8 cellular contexts compared by ENCODE assay signal in the genomic region with DNA sequence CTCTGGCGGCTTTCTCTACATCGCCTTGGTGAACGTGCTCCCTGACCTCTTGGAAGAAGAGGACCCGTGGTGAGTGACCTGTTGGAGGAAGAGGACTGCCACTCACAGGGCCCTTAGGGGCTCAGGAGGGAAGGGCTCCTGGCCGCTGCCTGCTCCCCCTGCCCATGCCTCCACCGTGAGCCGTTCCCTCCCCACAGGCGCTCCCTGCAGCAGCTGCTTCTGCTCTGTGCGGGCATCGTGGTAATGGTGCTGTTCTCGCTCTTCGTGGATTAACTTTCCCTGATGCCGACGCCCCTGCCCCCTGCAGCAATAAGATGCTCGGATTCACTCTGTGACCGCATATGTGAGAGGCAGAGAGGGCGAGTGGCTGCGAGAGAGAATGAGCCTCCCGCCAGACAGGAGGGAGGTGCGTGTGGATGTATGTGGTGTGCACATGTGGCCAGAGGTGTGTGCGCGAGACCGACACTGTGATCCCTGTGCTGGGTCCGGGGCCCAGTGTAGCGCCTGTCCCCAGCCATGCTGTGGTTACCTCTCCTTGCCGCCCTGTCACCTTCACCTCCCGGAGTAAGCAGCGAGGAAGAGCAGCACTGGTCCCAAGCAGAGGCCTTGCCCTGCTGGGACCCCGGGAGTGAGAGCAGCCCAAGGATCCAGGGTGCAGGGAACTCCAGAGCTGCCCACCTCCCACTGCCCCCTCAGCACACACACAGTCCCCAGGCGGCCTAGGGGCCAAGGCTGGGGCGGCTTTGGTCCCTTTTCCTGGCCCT. TPM values are rescaled to one million over a fixed set of nuclear protein-coding genes. Genes with fewer than 3 reads are reported as not detected.
DNase-seq lines count a peak whose midpoint lies in the region; ATAC-seq and TF ChIP-seq lines count a peak whose summit lies in the region.
"Had no signal": no experiment of that assay in that cellular context is flagged by ENCODE, and none has a peak within 500 bp of the region (broad histone marks: within the 10 kb centered on the region; RNA-seq: fewer than 3 reads in every experiment).

No MANE protein-coding gene starts in this region.

- H3K36me3 ChIP-seq in lower lobe of right lung (peaks cover 73% of the 10 kb centered on the region), vagina (peaks cover 0 to 55% of the 10 kb centered on the region in 2 donors)

- H3K27ac ChIP-seq in lower lobe of right lung (peak overlapping the region; percentile 85), vagina (peak overlapping the region; percentile 79)
- H3K27ac ChIP-seq: foreskin keratinocyte had no signal

- no peaks in the 10 kb centered on the region for H3K9me3 ChIP-seq in lower lobe of right lung
- H3K9me3 ChIP-seq in vagina, result no peaks in the 10 kb centered on the region

- intact Hi-C loops in lower lobe of right lung (cut with DNase I) (no loop called here), vagina (cut with DNase I) (no loop called here)

- no peaks in the 10 kb centered on the region for H3K9me3 Mint-ChIP-seq in activated naive CD8-positive, alpha-beta T cell treated with anti-CD3 and anti-CD28 coated beads for 36 hours
- no peaks in the 10 kb centered on the region for H3K9me3 Mint-ChIP-seq in activated naive CD8-positive, alpha-beta T cell treated with anti-CD3 and anti-CD28 coated beads, Interleukin-2, amount 50 U/mL, for 24 hours

- H3K4me3 ChIP-seq in lower lobe of right lung (peak overlapping the region; percentile 4), vagina (no peak overlapping the region)

- in situ Hi-C loops in GM13977 (cut with MboI; ENCODE audit: low pct_unique_long_range_greater_than_20kb, low sequenced_read_pairs, unreplicated experiment), result loop anchor here (25.0 kb wide), 1 partner anchor 697 kb away; no protein-coding TSS in a partner anchor

- no peak for ATAC-seq in activated naive CD8-positive, alpha-beta T cell treated with anti-CD3 and anti-CD28 coated beads, Interleukin-2, amount 50 U/mL, for 24 hours
- ATAC-seq in lower lobe of right lung, result no peak

- TF ChIP-seq POLR2A in vagina (IDR thresholded peaks at IDR 0.05), result no peak

- TF ChIP-seq CTCF in lower lobe of right lung (IDR thresholded peaks at IDR 0.05) (no peak), vagina (IDR thresholded peaks at IDR 0.05) (no peak), GM13977 (IDR thresholded peaks at IDR 0.05; ENCODE audit: extremely low read depth, insufficient read depth, missing control alignments) (no peak)

- peaks cover under 1% of the 10 kb centered on the region for H3K4me1 Mint-ChIP-seq in activated naive CD8-positive, alpha-beta T cell treated with anti-CD3 and anti-CD28 coated beads for 36 hours
- H3K4me1 Mint-ChIP-seq in activated naive CD8-positive, alpha-beta T cell treated with anti-CD3 and anti-CD28 coated beads, Interleukin-2, amount 50 U/mL, for 24 hours, result no peaks in the 10 kb centered on the region

- peak overlapping the region; percentile 38 for H3K27ac Mint-ChIP-seq in activated naive CD8-positive, alpha-beta T cell treated with anti-CD3 and anti-CD28 coated beads for 36 hours
- H3K27ac Mint-ChIP-seq in activated naive CD8-positive, alpha-beta T cell treated with anti-CD3 and anti-CD28 coated beads, Interleukin-2, amount 50 U/mL, for 24 hours, result no peak overlapping the region

- H3K27me3 Mint-ChIP-seq in activated naive CD8-positive, alpha-beta T cell treated with anti-CD3 and anti-CD28 coated beads for 36 hours, result no peaks in the 10 kb centered on the region
- no peaks in the 10 kb centered on the region for H3K27me3 Mint-ChIP-seq in activated naive CD8-positive, alpha-beta T cell treated with anti-CD3 and anti-CD28 coated beads, Interleukin-2, amount 50 U/mL, for 24 hours

- H3K4me3 Mint-ChIP-seq in activated naive CD8-positive, alpha-beta T cell treated with anti-CD3 and anti-CD28 coated beads for 36 hours, result no peak overlapping the region
- H3K4me3 Mint-ChIP-seq in activated naive CD8-positive, alpha-beta T cell treated with anti-CD3 and anti-CD28 coated beads, Interleukin-2, amount 50 U/mL, for 24 hours, result no peak overlapping the region

- H3K36me3 Mint-ChIP-seq in activated naive CD8-positive, alpha-beta T cell treated with anti-CD3 and anti-CD28 coated beads for 36 hours, result peaks cover 16% of the 10 kb centered on the region
- peaks cover 25% of the 10 kb centered on the region for H3K36me3 Mint-ChIP-seq in activated naive CD8-positive, alpha-beta T cell treated with anti-CD3 and anti-CD28 coated beads, Interleukin-2, amount 50 U/mL, for 24 hours (ENCODE audit: low read depth)

- H3K4me1 ChIP-seq in lower lobe of right lung (peaks cover 32% of the 10 kb centered on the region), vagina (peaks cover 29% of the 10 kb centered on the region)
- H3K4me1 ChIP-seq: foreskin keratinocyte had no signal

- H3K27me3 ChIP-seq in lower lobe of right lung (ENCODE audit: low read depth) (no peaks in the 10 kb centered on the region), vagina (no peaks in the 10 kb centered on the region)
- H3K27me3 ChIP-seq: foreskin keratinocyte had no signal

- no peak for DNase-seq in activated naive CD8-positive, alpha-beta T cell treated with anti-CD3 and anti-CD28 coated beads for 36 hours
- DNase-seq in activated naive CD8-positive, alpha-beta T cell treated with anti-CD3 and anti-CD28 coated beads, Interleukin-2, amount 50 U/mL, for 24 hours, result no peak
- DNase-seq in lower lobe of right lung (no peak), vagina (ENCODE audit: extremely low spot score in 2 of 2) (peak in 1 of 2 donors; percentile 92), HT-29 (ENCODE audit: low spot score) (no peak), GM13977 (ENCODE audit: low spot score) (no peak)
- DNase-seq: activated gamma-delta T cell treated with Interleukin-2 at 50 U/mL for 16 hours had no signal

RNA-seq across cellular contexts. Expression of gene SLC39A13, which starts 6.9 kb away (rescaled TPM):
- 10 to 100 TPM; 10.9 to 11.4 TPM for total RNA-seq in activated naive CD8-positive, alpha-beta T cell treated with anti-CD3 and anti-CD28 coated beads for 36 hours
- total RNA-seq in lower lobe of right lung (48.0 TPM), vagina (53.5 TPM)
- total RNA-seq in HT-29 (2014; rRNA removed; shearing (Covaris generic)), result 56.0 and 67.0 TPM in 2 replicates

RNA-seq across cellular contexts. Expression of gene PSMC3, which starts 11.0 kb away (rescaled TPM):
- total RNA-seq in activated naive CD8-positive, alpha-beta T cell treated with anti-CD3 and anti-CD28 coated beads for 36 hours, result 100 to 1,000 TPM; 168 to 176 TPM
- total RNA-seq in lower lobe of right lung (77.1 TPM), vagina (89.6 TPM)
- 206 and 222 TPM in 2 replicates for total RNA-seq in HT-29 (2014; rRNA removed; shearing (Covaris generic))

RNA-seq across cellular contexts. Expression of gene RAPSN, which starts 33.7 kb away (rescaled TPM):
- under 1 TPM in 1 of 2 experiments, not detected in 1; 0.19 TPM for total RNA-seq in activated naive CD8-positive, alpha-beta T cell treated with anti-CD3 and anti-CD28 coated beads for 36 hours
- total RNA-seq in lower lobe of right lung (1.2 TPM), vagina (not detected)
- not detected in 2 replicates for total RNA-seq in HT-29 (2014; rRNA removed; shearing (Covaris generic))

RNA-seq across cellular contexts. Expression of gene SPI1, which starts 36.9 kb away (rescaled TPM):
- total RNA-seq in activated naive CD8-positive, alpha-beta T cell treated with anti-CD3 and anti-CD28 coated beads for 36 hours, result under 1 TPM; 0.25 to 0.36 TPM
- total RNA-seq in lower lobe of right lung, result 295 TPM
- 15.5 TPM for total RNA-seq in vagina
- total RNA-seq in HT-29 (2014; rRNA removed; shearing (Covaris generic)), result not detected in 2 replicates
- total RNA-seq: foreskin keratinocyte had no signal
